ENCODE assay signal across 23 cellular contexts in genomic region chr17:46028374-46028773, GRCh38. TPM values are rescaled to one million over a fixed set of nuclear protein-coding genes. Genes with fewer than 3 reads are reported as not detected.
DNase-seq lines count a peak whose midpoint lies in the region; ATAC-seq, FAIRE-seq and TF ChIP-seq lines count a peak whose summit lies in the region.
"Had no signal": no experiment of that assay in that cellular context is flagged by ENCODE, and none has a peak within 500 bp of the region (broad histone marks: within the 10 kb centered on the region; RNA-seq: fewer than 3 reads in every experiment).

No MANE protein-coding gene starts in this region.

- H3K9me3 ChIP-seq in H9 (ENCODE audit: control insufficient read depth, low read depth, low read length): no peaks in the 10 kb centered on the region
- no peaks in the 10 kb centered on the region for H3K9me3 ChIP-seq in pancreas
- H3K9me3 ChIP-seq: upper lobe of left lung had no signal

- H3K27me3 Mint-ChIP-seq in activated CD4-positive, alpha-beta T cell treated with anti-CD3 and anti-CD28 coated beads, Interleukin-2, amount 10 ng/mL, durations not matched to agents 7 days and 5 days: no peaks in the 10 kb centered on the region
- no peaks in the 10 kb centered on the region; the same call in 1 of the 2 replicates for H3K27me3 Mint-ChIP-seq in H9 (ENCODE audit: low read depth)
- H3K27me3 Mint-ChIP-seq in dendritic cell treated with granulocyte-macrophage colony-stimulating factor and Interleukin-4, amounts not matched to agents 40 ng/mL and 50 ng/mL, for 4 days: no peaks in the 10 kb centered on the region
- H3K27me3 Mint-ChIP-seq: activated CD8-positive, alpha-beta memory T cell treated with anti-CD3 and anti-CD28 coated beads, Interleukin-2, amount 10 ng/mL, durations not matched to agents 7 days and 5 days had no signal

- ATAC-seq in pancreas: no peak
- ATAC-seq: activated CD8-positive, alpha-beta memory T cell treated with anti-CD3 and anti-CD28 coated beads, Interleukin-2, amount 10 ng/mL, durations not matched to agents 7 days and 5 days; esophagus mucosa had no signal

- no peak for DNase-seq in activated CD4-positive, alpha-beta T cell treated with anti-CD3 and anti-CD28 coated beads, Interleukin-2, amount 10 ng/mL, durations not matched to agents 7 days and 5 days
- DNase-seq in activated CD4-positive, alpha-beta T cell treated with anti-CD3 and anti-CD28 coated beads, Interleukin-2, amount 50 U/mL, for 4 hours: no peak
- DNase-seq in H9 (no peak), pancreas (no peak), HuH-7.5 (ENCODE audit: low spot score) (no peak), NCI-H226 (no peak), erythroblast (lab: John Stamatoyannopoulos, UW) (no peak)
- DNase-seq: activated CD8-positive, alpha-beta memory T cell treated with anti-CD3 and anti-CD28 coated beads, Interleukin-2, amount 10 ng/mL, durations not matched to agents 7 days and 5 days; activated effector memory CD4-positive, alpha-beta T cell treated with anti-CD3 and anti-CD28 coated beads, Interleukin-2, amount 50 U/mL, for 16 hours; aorta; cortex of kidney; MM.1S; NCI-H1930; NCI-H446 treated with DMSO at 0.1 percent for 48 hours; Right ventricle myocardium superior; stimulated activated naive CD4-positive, alpha-beta T cell treated with Interleukin-2 at 50 U/mL for 16 hours; upper lobe of left lung had no signal

- H4K20me1 ChIP-seq in H9 (ENCODE audit: control insufficient read depth, insufficient read depth, insufficient read length): no peaks in the 10 kb centered on the region

- H3K9ac ChIP-seq in H9 (ENCODE audit: extremely low read depth, insufficient read length, low read length): no peak overlapping the region

- no peak overlapping the region for H3K4ac ChIP-seq in H9 (ENCODE audit: low read depth, low read length)

- H3K23me2 ChIP-seq in H9 (ENCODE audit: insufficient read length, low read depth, low read length, poor library complexity, severe bottlenecking): no peaks in the 10 kb centered on the region

- peak overlapping the region; percentile 36 for H3K27ac Mint-ChIP-seq in activated CD4-positive, alpha-beta T cell treated with anti-CD3 and anti-CD28 coated beads, Interleukin-2, amount 10 ng/mL, durations not matched to agents 7 days and 5 days
- H3K27ac Mint-ChIP-seq in H9: peak overlapping the region in 2 of 3 experiments; percentile 47 to 66; a peak in 3 of 7 replicates
- H3K27ac Mint-ChIP-seq in dendritic cell treated with granulocyte-macrophage colony-stimulating factor and Interleukin-4, amounts not matched to agents 40 ng/mL and 50 ng/mL, for 4 days: peak overlapping the region; percentile 96

- H2AFZ ChIP-seq in H9 (ENCODE audit: low read length): no peak overlapping the region

- no peak overlapping the region for H3K4me3 ChIP-seq in pancreas
- H3K4me3 ChIP-seq: upper lobe of left lung had no signal

- no peak overlapping the region for H3T11ph ChIP-seq in H9 (ENCODE audit: low read length)

- no CpG with 5 or more reads among the region's 3 CpGs for WGBS in H9 (ENCODE audit: extremely low coverage, insufficient read length, low lambda C conversion rate)
- WGBS in pancreas, 2 donors: 51 to 63% methylated on average over 3 of the region's 3 CpGs

- H3K27ac ChIP-seq in H9 (ENCODE audit: insufficient read length, low read depth, low read length) (no peak overlapping the region), pancreas (peak overlapping the region in 3 of 4 donors; percentile 46 to 77 (median 65))

- H3K56ac ChIP-seq in H9 (ENCODE audit: insufficient read length, low read depth, low read length): no peak overlapping the region

- no peaks in the 10 kb centered on the region for H3K27me3 ChIP-seq in H9 (ENCODE audit: insufficient read depth, low read length)
- no peaks in the 10 kb centered on the region for H3K27me3 ChIP-seq in pancreas
- H3K27me3 ChIP-seq: upper lobe of left lung had no signal

- H3K18ac ChIP-seq in H9 (ENCODE audit: insufficient read length, low read depth, low read length): no peak overlapping the region

- H3K9me3 Mint-ChIP-seq in activated CD4-positive, alpha-beta T cell treated with anti-CD3 and anti-CD28 coated beads, Interleukin-2, amount 10 ng/mL, durations not matched to agents 7 days and 5 days: no peaks in the 10 kb centered on the region
- H3K9me3 Mint-ChIP-seq in H9: no peaks in the 10 kb centered on the region
- H3K9me3 Mint-ChIP-seq in dendritic cell treated with granulocyte-macrophage colony-stimulating factor and Interleukin-4, amounts not matched to agents 40 ng/mL and 50 ng/mL, for 4 days: no peaks in the 10 kb centered on the region

- peaks cover 48% of the 10 kb centered on the region for H3K36me3 Mint-ChIP-seq in activated CD4-positive, alpha-beta T cell treated with anti-CD3 and anti-CD28 coated beads, Interleukin-2, amount 10 ng/mL, durations not matched to agents 7 days and 5 days (ENCODE audit: low read depth)
- H3K36me3 Mint-ChIP-seq in H9 (ENCODE audit: insufficient read depth in 1 of 3, low read depth in 3 of 3): peaks cover 25 to 64% (median 55%) of the 10 kb centered on the region in 3 experiments; a peak in 6 of 7 replicates
- peaks cover 74% of the 10 kb centered on the region for H3K36me3 Mint-ChIP-seq in dendritic cell treated with granulocyte-macrophage colony-stimulating factor and Interleukin-4, amounts not matched to agents 40 ng/mL and 50 ng/mL, for 4 days (ENCODE audit: low read depth)

- intact Hi-C loops in dendritic cell treated with granulocyte-macrophage colony-stimulating factor and Interleukin-4, amounts not matched to agents 40 ng/mL and 50 ng/mL, for 4 days (cut with micrococcal nuclease): no loop called here
- intact Hi-C loops in pancreas (cut with DNase I): no loop called here

- no peak overlapping the region for H2BK15ac ChIP-seq in H9 (ENCODE audit: low read depth, low read length)

- no peak overlapping the region for H3K4me2 ChIP-seq in H9 (ENCODE audit: insufficient read depth, insufficient read length, low read length)

- no peak overlapping the region for H2BK120ac ChIP-seq in H9 (ENCODE audit: low read depth, low read length, poor library complexity, severe bottlenecking)

- H3K4me1 ChIP-seq in H9 (ENCODE audit: insufficient read depth, low read length) (peaks cover 2% of the 10 kb centered on the region; the same call in 1 of the 2 replicates), pancreas (peaks cover 26 to 60% (median 49%) of the 10 kb centered on the region in 3 donors)

- H2BK5ac ChIP-seq in H9 (ENCODE audit: insufficient read length, low read length): no peak overlapping the region

- H4K5ac ChIP-seq in H9 (ENCODE audit: insufficient read length, low read depth, low read length): no peak overlapping the region

- CTCF ChIA-PET in activated CD4-positive, alpha-beta T cell treated with anti-CD3 and anti-CD28 coated beads, Interleukin-2, amount 10 ng/mL, durations not matched to agents 7 days and 5 days (lab: Charles Lee): interaction anchor here (0.8 to 1.5 kb wide), 4 partner anchors 11 to 165 kb away, joined by 3 to 4 read pairs (median 3); partner anchors contain the start of gene KANSL1

- H4K91ac ChIP-seq in H9 (ENCODE audit: insufficient read length, low read depth, low read length): no peak overlapping the region

- no peaks in the 10 kb centered on the region for H3K79me1 ChIP-seq in H9 (ENCODE audit: insufficient read depth, low read depth, low read length, poor library complexity, severe bottlenecking)

- no peak for TF ChIP-seq POLR2A in erythroblast (IDR thresholded peaks at IDR 0.05; ENCODE audit: low read length)

- no peak overlapping the region for H2AK5ac ChIP-seq in H9 (ENCODE audit: insufficient read length, low read length)

- H3K4me1 Mint-ChIP-seq in activated CD4-positive, alpha-beta T cell treated with anti-CD3 and anti-CD28 coated beads, Interleukin-2, amount 10 ng/mL, durations not matched to agents 7 days and 5 days: peaks cover 14% of the 10 kb centered on the region
- H3K4me1 Mint-ChIP-seq in H9: peaks cover 34 to 43% of the 10 kb centered on the region in 2 experiments
- peaks cover 61% of the 10 kb centered on the region for H3K4me1 Mint-ChIP-seq in dendritic cell treated with granulocyte-macrophage colony-stimulating factor and Interleukin-4, amounts not matched to agents 40 ng/mL and 50 ng/mL, for 4 days (ENCODE audit: low read depth)

- TF ChIP-seq CTCF in H9 (conservative IDR thresholded peaks at IDR 0.05) (no peak), pancreas (IDR thresholded peaks at IDR 0.05) (no peak)

- no peak overlapping the region for H2BK12ac ChIP-seq in H9 (ENCODE audit: insufficient read length, low read depth, low read length)

- H3K4me3 Mint-ChIP-seq in activated CD4-positive, alpha-beta T cell treated with anti-CD3 and anti-CD28 coated beads, Interleukin-2, amount 10 ng/mL, durations not matched to agents 7 days and 5 days: no peak overlapping the region
- H3K4me3 Mint-ChIP-seq in H9: no peak overlapping the region
- no peak overlapping the region for H3K4me3 Mint-ChIP-seq in dendritic cell treated with granulocyte-macrophage colony-stimulating factor and Interleukin-4, amounts not matched to agents 40 ng/mL and 50 ng/mL, for 4 days
- H3K4me3 Mint-ChIP-seq: activated CD8-positive, alpha-beta memory T cell treated with anti-CD3 and anti-CD28 coated beads, Interleukin-2, amount 10 ng/mL, durations not matched to agents 7 days and 5 days had no signal

- H2BK20ac ChIP-seq in H9 (ENCODE audit: low read depth, low read length, poor library complexity, severe bottlenecking): no peak overlapping the region

- H3K23ac ChIP-seq in H9 (ENCODE audit: insufficient read length, low read depth, low read length): no peak overlapping the region

- no peak for FAIRE-seq in pancreas (lab: Jason Lieb, UNC)
- FAIRE-seq: A204.1, GM19239 had no signal

- POLR2A ChIA-PET in activated CD4-positive, alpha-beta T cell treated with anti-CD3 and anti-CD28 coated beads, Interleukin-2, amount 10 ng/mL, durations not matched to agents 7 days and 5 days (lab: Charles Lee): no interaction called here

- no peak overlapping the region for H4K8ac ChIP-seq in H9 (replicated peaks; ENCODE audit: insufficient read length, low read depth, low read length)

- H3K14ac ChIP-seq in H9 (ENCODE audit: insufficient read depth, low read length): no peak overlapping the region

- H3K36me3 ChIP-seq in pancreas: peaks cover 0 to 12% (median 5%) of the 10 kb centered on the region in 3 donors

- H3K79me2 ChIP-seq in H9 (ENCODE audit: insufficient read depth, low read length): no peaks in the 10 kb centered on the region

RNA-seq across cellular contexts. Expression of gene STH, which starts 29.3 kb away (rescaled TPM):
- not detected for total RNA-seq in activated CD4-positive, alpha-beta T cell treated with anti-CD3 and anti-CD28 coated beads, Interleukin-2, amount 10 ng/mL, durations not matched to agents 7 days and 5 days
- not detected in 2 replicates for total RNA-seq in H9 (2021)
- not detected for total RNA-seq in pancreas
- polyA plus RNA-seq in pancreas: not detected
- total RNA-seq: activated CD8-positive, alpha-beta memory T cell treated with anti-CD3 and anti-CD28 coated beads, Interleukin-2, amount 10 ng/mL, durations not matched to agents 7 days and 5 days; aorta; esophagus mucosa; lower leg skin; Right ventricle myocardium superior; T-helper 1 cell treated with Interleukin-12 subunit alpha and Interleukin-12 subunit beta and Interleukin-4 antibody, amounts not matched to agents 30 ng/mL and 1 ng/mL, for 36 hours; upper lobe of left lung had no signal
- polyA plus RNA-seq: aorta had no signal

Comparison
In these comparisons a context has a peak if more than half of its experiments do, and no peak if none do; other contexts are left out.
1. H3K27ac Mint-ChIP-seq: peak in every context shown above with its lines; median percentile 96 in dendritic cell treated with granulocyte-macrophage colony-stimulating factor and Interleukin-4, amounts not matched to agents 40 ng/mL and 50 ng/mL, for 4 days; 56 in H9; 36 in activated CD4-positive, alpha-beta T cell treated with anti-CD3 and anti-CD28 coated beads, Interleukin-2, amount 10 ng/mL, durations not matched to agents 7 days and 5 days.